Comparison of ENCODE assay signal across 17 cellular contexts in the genomic region with DNA sequence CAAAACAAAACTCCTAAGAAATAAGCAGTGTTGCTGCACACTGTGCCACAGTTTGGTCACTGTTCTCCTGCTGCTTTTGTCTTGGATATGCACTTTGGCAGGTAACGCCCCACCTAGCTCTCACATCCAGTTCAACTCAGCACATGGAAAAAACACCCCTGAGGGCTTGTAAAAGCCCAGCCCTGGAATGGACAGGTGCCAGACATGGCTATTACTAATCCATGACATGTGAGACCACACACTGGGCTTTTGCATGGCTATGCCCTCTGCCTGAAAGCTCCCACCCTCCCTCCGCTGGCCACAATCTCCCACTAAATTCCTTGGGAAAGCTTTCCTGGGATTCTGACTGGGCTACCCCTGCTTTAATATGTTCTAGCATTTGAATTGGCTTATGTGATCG. TPM values are rescaled to one million over a fixed set of nuclear protein-coding genes. Genes with fewer than 3 reads are reported as not detected.
DNase-seq lines count a peak whose midpoint lies in the region; ATAC-seq and TF ChIP-seq lines count a peak whose summit lies in the region.
"Had no signal": no experiment of that assay in that cellular context is flagged by ENCODE, and none has a peak within 500 bp of the region (broad histone marks: within the 10 kb centered on the region; RNA-seq: fewer than 3 reads in every experiment).

No MANE protein-coding gene starts in this region.

- H3K4me3 Mint-ChIP-seq in activated CD4-positive, alpha-beta memory T cell treated with anti-CD3 and anti-CD28 coated beads for 36 hours = no peak overlapping the region
- H3K4me3 Mint-ChIP-seq in activated CD4-positive, alpha-beta memory T cell treated with anti-CD3 and anti-CD28 coated beads, Interleukin-2, amount 10 ng/mL, durations not matched to agents 7 days and 5 days = no peak overlapping the region
- H3K4me3 Mint-ChIP-seq: activated CD8-positive, alpha-beta T cell treated with anti-CD3 and anti-CD28 coated beads for 36 hours; neural crest cell had no signal

- no peaks in the 10 kb centered on the region for H3K9me3 Mint-ChIP-seq in activated CD4-positive, alpha-beta memory T cell treated with anti-CD3 and anti-CD28 coated beads for 36 hours
- H3K9me3 Mint-ChIP-seq in activated CD4-positive, alpha-beta memory T cell treated with anti-CD3 and anti-CD28 coated beads, Interleukin-2, amount 10 ng/mL, durations not matched to agents 7 days and 5 days = no peaks in the 10 kb centered on the region

- TF ChIP-seq CTCF in astrocyte of the cerebellum (IDR thresholded peaks at IDR 0.05; ENCODE audit: low read depth, low read length, missing control alignments) = no peak

- CTCF ChIA-PET in activated CD4-positive, alpha-beta memory T cell treated with anti-CD3 and anti-CD28 coated beads for 36 hours (lab: Charles Lee) = interaction anchor here (0.7 to 5.1 kb wide), 5 partner anchors 26 to 71 kb away, joined by 3 to 80 read pairs (median 5); a partner anchor contains a TSS
- CTCF ChIA-PET in activated CD4-positive, alpha-beta memory T cell treated with anti-CD3 and anti-CD28 coated beads, Interleukin-2, amount 10 ng/mL, durations not matched to agents 7 days and 5 days (lab: Charles Lee) = interaction anchor here (1.0 kb wide), 2 partner anchors 42 to 97 kb away, joined by 3 read pairs; no protein-coding TSS in a partner anchor

- peaks cover 5% of the 10 kb centered on the region for H3K36me3 Mint-ChIP-seq in activated CD4-positive, alpha-beta memory T cell treated with anti-CD3 and anti-CD28 coated beads for 36 hours
- H3K36me3 Mint-ChIP-seq in activated CD4-positive, alpha-beta memory T cell treated with anti-CD3 and anti-CD28 coated beads, Interleukin-2, amount 10 ng/mL, durations not matched to agents 7 days and 5 days (ENCODE audit: low read depth) = peaks cover 66% of the 10 kb centered on the region

- intact Hi-C loops in activated CD4-positive, alpha-beta memory T cell treated with anti-CD3 and anti-CD28 coated beads for 36 hours (cut with micrococcal nuclease) = loop anchor here (5.0 to 10.0 kb wide), 4 partner anchors 308 to 805 kb away; a partner anchor contains a TSS

- H3K27me3 Mint-ChIP-seq in activated CD4-positive, alpha-beta memory T cell treated with anti-CD3 and anti-CD28 coated beads for 36 hours = no peaks in the 10 kb centered on the region
- no peaks in the 10 kb centered on the region for H3K27me3 Mint-ChIP-seq in activated CD4-positive, alpha-beta memory T cell treated with anti-CD3 and anti-CD28 coated beads, Interleukin-2, amount 10 ng/mL, durations not matched to agents 7 days and 5 days
- H3K27me3 Mint-ChIP-seq: activated CD8-positive, alpha-beta T cell treated with anti-CD3 and anti-CD28 coated beads for 36 hours had no signal

- in situ Hi-C loops in astrocyte of the cerebellum (cut with HindIII; ENCODE audit: low sequenced_read_pairs) = no loop called here

- no peak for ATAC-seq in GM19351 (IDR thresholded peaks at IDR 0.05; ENCODE audit: unreplicated experiment)
- ATAC-seq in HG02852 (IDR thresholded peaks at IDR 0.05; ENCODE audit: unreplicated experiment) = no peak
- ATAC-seq: activated CD8-positive, alpha-beta T cell treated with anti-CD3 and anti-CD28 coated beads for 36 hours had no signal

- no peak overlapping the region for H3K4me3 ChIP-seq in astrocyte of the cerebellum (ENCODE audit: low read depth, low read length)

- POLR2A ChIA-PET in activated CD4-positive, alpha-beta memory T cell treated with anti-CD3 and anti-CD28 coated beads for 36 hours (lab: Charles Lee) = interaction anchor here (1.1 kb wide), 1 partner anchor 30 kb away, joined by 4 read pairs; no protein-coding TSS in a partner anchor
- POLR2A ChIA-PET in activated CD4-positive, alpha-beta memory T cell treated with anti-CD3 and anti-CD28 coated beads, Interleukin-2, amount 10 ng/mL, durations not matched to agents 7 days and 5 days (lab: Charles Lee) = interaction anchor here (5.9 kb wide), 1 partner anchor 74 kb away, joined by 75 read pairs; no protein-coding TSS in a partner anchor

- peaks cover 44% of the 10 kb centered on the region for H3K4me1 Mint-ChIP-seq in activated CD4-positive, alpha-beta memory T cell treated with anti-CD3 and anti-CD28 coated beads for 36 hours (ENCODE audit: low read depth)
- H3K4me1 Mint-ChIP-seq in activated CD4-positive, alpha-beta memory T cell treated with anti-CD3 and anti-CD28 coated beads, Interleukin-2, amount 10 ng/mL, durations not matched to agents 7 days and 5 days = peaks cover 40% of the 10 kb centered on the region
- H3K4me1 Mint-ChIP-seq: neural crest cell had no signal

- peak overlapping the region; percentile 45 for H3K27ac Mint-ChIP-seq in activated CD4-positive, alpha-beta memory T cell treated with anti-CD3 and anti-CD28 coated beads for 36 hours
- H3K27ac Mint-ChIP-seq in activated CD4-positive, alpha-beta memory T cell treated with anti-CD3 and anti-CD28 coated beads, Interleukin-2, amount 10 ng/mL, durations not matched to agents 7 days and 5 days = no peak overlapping the region

- DNase-seq in activated CD4-positive, alpha-beta memory T cell treated with anti-CD3 and anti-CD28 coated beads for 36 hours = no peak
- DNase-seq in activated CD4-positive, alpha-beta memory T cell treated with anti-CD3 and anti-CD28 coated beads, Interleukin-2, amount 10 ng/mL, durations not matched to agents 7 days and 5 days = no peak
- DNase-seq in M059J (ENCODE audit: low read depth) (peak; percentile 89), astrocyte of the cerebellum (ENCODE audit: low read depth) (peak; percentile 43), renal cortical epithelial cell (ENCODE audit: low read depth) (peak; percentile 75), NCI-H2227 treated with DMSO at 0.1 percent for 48 hours (lab: John Stamatoyannopoulos, UW) (no peak)
- DNase-seq: activated CD8-positive, alpha-beta T cell treated with anti-CD3 and anti-CD28 coated beads for 36 hours; anterior cingulate cortex; cortex of kidney; erythroblast; NCI-H187 treated with DMSO at 0.1 percent for 48 hours; NCI-H510A treated with DMSO at 0.1 percent for 48 hours; stimulated activated CD4-positive, alpha-beta T cell treated with anti-CD3 and anti-CD28 coated beads, Interleukin-15, amount 100 ng/mL, for 24 hours had no signal

RNA-seq across cellular contexts. Expression of a gene that starts 24.7 kb away (rescaled TPM):
- 100 to 1,000 TPM; 609 to 610 TPM for total RNA-seq in activated CD4-positive, alpha-beta memory T cell treated with anti-CD3 and anti-CD28 coated beads for 36 hours
- 10 to 100 TPM; 36.6 to 38.7 TPM for total RNA-seq in activated CD4-positive, alpha-beta memory T cell treated with anti-CD3 and anti-CD28 coated beads, Interleukin-2, amount 10 ng/mL, durations not matched to agents 7 days and 5 days
- 0.15 and 0.49 TPM in 2 replicates for total RNA-seq in M059J (2014; rRNA removed; shearing (Covaris generic))
- 13.5 and 15.2 TPM in 2 replicates for total RNA-seq in renal cortical epithelial cell
- total RNA-seq: neural crest cell, urinary bladder had no signal

RNA-seq across cellular contexts. Expression of a gene that starts 54.6 kb away (rescaled TPM):
- total RNA-seq in activated CD4-positive, alpha-beta memory T cell treated with anti-CD3 and anti-CD28 coated beads for 36 hours = 1 to 10 TPM; 6.8 to 6.9 TPM
- total RNA-seq in activated CD4-positive, alpha-beta memory T cell treated with anti-CD3 and anti-CD28 coated beads, Interleukin-2, amount 10 ng/mL, durations not matched to agents 7 days and 5 days = 10 to 100 TPM; 12.1 to 13.2 TPM
- total RNA-seq in M059J (2014; rRNA removed; shearing (Covaris generic)) = 0.79 and 0.96 TPM in 2 replicates
- total RNA-seq in renal cortical epithelial cell = 8.9 and 36.4 TPM in 2 replicates

Comparison
In these comparisons a context has a peak if more than half of its experiments do, and no peak if none do; other contexts are left out.
1. RNA of a gene that starts 24.7 kb away (total RNA-seq): 609 to 610 TPM in activated CD4-positive, alpha-beta memory T cell treated with anti-CD3 and anti-CD28 coated beads for 36 hours; 36.6 to 38.7 TPM in activated CD4-positive, alpha-beta memory T cell treated with anti-CD3 and anti-CD28 coated beads, Interleukin-2, amount 10 ng/mL, durations not matched to agents 7 days and 5 days, 13.5 to 15.2 TPM in renal cortical epithelial cell and 0.15 to 0.49 TPM in M059J; every median in the first group is over 10 times any median in the second.
2. DNase-seq: peak in M059J (single experiment), astrocyte of the cerebellum (single experiment) and renal cortical epithelial cell (single experiment); none in activated CD4-positive, alpha-beta memory T cell treated with anti-CD3 and anti-CD28 coated beads for 36 hours (single experiment), activated CD4-positive, alpha-beta memory T cell treated with anti-CD3 and anti-CD28 coated beads, Interleukin-2, amount 10 ng/mL, durations not matched to agents 7 days and 5 days (single experiment) and NCI-H2227 treated with DMSO at 0.1 percent for 48 hours (single experiment).